Comparison of ENCODE assay signal across 1 cellular context in the genomic region with DNA sequence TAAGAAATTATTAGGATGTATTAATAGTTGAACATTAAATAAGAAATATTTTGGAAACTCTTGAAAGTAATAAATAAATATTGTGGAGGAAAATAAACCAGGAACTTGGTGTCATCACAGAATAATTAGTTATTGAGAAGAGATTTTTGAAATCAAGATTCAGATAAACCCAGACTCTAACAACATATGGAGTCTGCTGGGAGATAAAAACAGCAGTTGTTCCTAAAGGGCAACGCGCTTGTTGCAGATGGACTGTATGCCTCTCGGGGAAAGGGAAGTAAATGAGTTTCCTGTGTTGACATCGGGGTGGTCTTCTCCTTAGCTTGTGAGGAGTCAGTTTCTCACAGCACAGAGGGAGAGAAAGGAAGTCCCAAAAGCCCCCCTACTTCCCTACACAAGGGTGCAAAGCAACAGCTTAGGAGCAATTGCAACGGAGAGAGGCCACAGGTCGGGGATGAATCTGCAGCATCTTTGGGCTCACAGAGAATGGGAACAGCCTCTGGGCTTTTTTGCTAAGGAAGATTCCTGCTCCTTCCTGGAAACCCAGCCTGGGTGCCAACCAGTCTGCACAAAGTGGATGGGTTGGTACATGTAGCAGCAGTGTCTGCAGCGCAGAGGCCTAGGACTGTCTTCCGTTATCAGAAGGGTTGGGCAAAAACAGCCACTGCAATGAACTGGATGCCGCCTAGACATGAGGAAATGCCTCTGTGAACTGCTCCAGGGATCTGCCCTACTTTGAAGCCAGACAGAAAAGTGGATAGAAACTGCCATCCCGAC.
TF ChIP-seq lines count a peak whose summit lies in the region.

No MANE protein-coding gene starts in this region.

TF ChIP-seq in SK-N-SH, 30 proteins besides CTCF, POLR2A, EP300 and RAD21 (continued from another document):
- TF ChIP-seq, protein P1, sequence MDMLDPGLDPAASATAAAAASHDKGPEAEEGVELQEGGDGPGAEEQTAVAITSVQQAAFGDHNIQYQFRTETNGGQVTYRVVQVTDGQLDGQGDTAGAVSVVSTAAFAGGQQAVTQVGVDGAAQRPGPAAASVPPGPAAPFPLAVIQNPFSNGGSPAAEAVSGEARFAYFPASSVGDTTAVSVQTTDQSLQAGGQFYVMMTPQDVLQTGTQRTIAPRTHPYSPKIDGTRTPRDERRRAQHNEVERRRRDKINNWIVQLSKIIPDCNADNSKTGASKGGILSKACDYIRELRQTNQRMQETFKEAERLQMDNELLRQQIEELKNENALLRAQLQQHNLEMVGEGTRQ (IDR thresholded peaks at IDR 0.05; ENCODE audit: borderline replicate concordance, low read depth, low read length) = no peak
- TF ChIP-seq TEAD4 (IDR thresholded peaks at IDR 0.05; ENCODE audit: borderline replicate concordance, insufficient read depth) (no peak), RCOR1 (IDR thresholded peaks at IDR 0.05; ENCODE audit: low read length) (peak; percentile 67)
